Comparison of ENCODE assay signal across 23 cellular contexts in the genomic region with DNA sequence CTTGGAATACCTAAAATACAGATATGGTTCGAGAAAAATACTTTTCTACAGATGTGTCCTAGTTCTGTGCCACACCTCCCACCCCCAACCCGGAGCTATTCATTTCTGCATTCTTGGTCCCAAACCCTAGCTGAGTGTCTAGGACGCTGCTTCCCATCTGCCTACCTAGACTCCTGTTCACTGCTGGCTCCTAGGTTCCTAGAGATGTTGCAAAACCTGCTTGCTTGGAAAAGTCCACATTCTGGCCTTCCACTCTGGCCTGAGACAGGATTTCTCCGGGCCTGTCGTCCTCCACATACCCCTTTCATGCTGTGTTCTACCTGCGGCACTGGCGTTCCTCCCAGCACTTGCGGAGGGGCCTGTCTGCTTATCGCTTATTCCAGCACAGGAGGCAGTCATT.
DNase-seq lines count a peak whose midpoint lies in the region; TF ChIP-seq lines count a peak whose summit lies in the region.
"Had no signal": no experiment of that assay in that cellular context is flagged by ENCODE, and none has a peak within 500 bp of the region (broad histone marks: within the 10 kb centered on the region; RNA-seq: fewer than 3 reads in every experiment).

No MANE protein-coding gene starts in this region.

- H3K56ac ChIP-seq in H9 (ENCODE audit: insufficient read length, low read depth, low read length) = no peak overlapping the region

- CTCF ChIA-PET in PC-9 (lab: Charles Lee) = no interaction called here

- H3K36me3 ChIP-seq in esophagus muscularis mucosa (no peaks in the 10 kb centered on the region), neuronal stem cell (replicated peaks in 1 of 2; ENCODE audit: control insufficient read depth in 2 of 2, insufficient read depth in 2 of 2, low read length in 2 of 2) (no peaks in the 10 kb centered on the region), PC-9 (ENCODE audit: low read depth) (no peaks in the 10 kb centered on the region)
- H3K36me3 ChIP-seq: BE2C, BLaER1 had no signal

- H3K23ac ChIP-seq in neuronal stem cell (ENCODE audit: low read depth, low read length, poor library complexity) = no peak overlapping the region
- no peak overlapping the region for H3K23ac ChIP-seq in H9 (ENCODE audit: insufficient read length, low read depth, low read length)

- POLR2A ChIA-PET in PC-9 (lab: Charles Lee; ENCODE audit: unreplicated experiment) = no interaction called here

- H3K9ac ChIP-seq in neuronal stem cell (ENCODE audit: low read depth, low read length, poor library complexity) (no peak overlapping the region), H9 (ENCODE audit: extremely low read depth, insufficient read length, low read length) (no peak overlapping the region)
- H3K9ac ChIP-seq: BLaER1 had no signal

- H3K4ac ChIP-seq in neuronal stem cell (ENCODE audit: low read length) (no peak overlapping the region), H9 (ENCODE audit: low read depth, low read length) (no peak overlapping the region)

- H2BK20ac ChIP-seq in H9 (ENCODE audit: low read depth, low read length, poor library complexity, severe bottlenecking) = no peak overlapping the region

- no peak overlapping the region for H4K5ac ChIP-seq in H9 (ENCODE audit: insufficient read length, low read depth, low read length)

- no peak overlapping the region; a peak in 1 of 7 replicates for H3K27ac Mint-ChIP-seq in H9
- H3K27ac Mint-ChIP-seq in glutamatergic neuron (ENCODE audit: unreplicated experiment) = no peak overlapping the region
- H3K27ac Mint-ChIP-seq: CD14-positive monocyte; CD4-positive, alpha-beta memory T cell; CD4-positive, CD25-positive, alpha-beta regulatory T cell; CD8-positive, alpha-beta memory T cell had no signal

- H3K4me1 Mint-ChIP-seq in H9 (peaks cover 15% of the 10 kb centered on the region in 2 experiments), glutamatergic neuron (ENCODE audit: low read depth, unreplicated experiment) (no peaks in the 10 kb centered on the region)
- H3K4me1 Mint-ChIP-seq: CD14-positive monocyte; CD4-positive, alpha-beta memory T cell; CD4-positive, CD25-positive, alpha-beta regulatory T cell; CD8-positive, alpha-beta memory T cell had no signal

- no peak overlapping the region for H3T11ph ChIP-seq in H9 (ENCODE audit: low read length)

- H3K9me3 ChIP-seq in esophagus muscularis mucosa (peaks cover 0 to 9% (median 0%) of the 10 kb centered on the region in 4 donors), neuronal stem cell (replicated peaks in 1 of 2; ENCODE audit: control insufficient read depth in 2 of 2, insufficient read depth in 1 of 2, low read depth in 1 of 2, low read length in 2 of 2) (peaks cover 0 to 2% of the 10 kb centered on the region in 2 donors), PC-9 (ENCODE audit: insufficient read depth, low read depth) (no peaks in the 10 kb centered on the region), H9 (ENCODE audit: control insufficient read depth, low read depth, low read length) (no peaks in the 10 kb centered on the region)
- H3K9me3 ChIP-seq: BE2C, BLaER1 had no signal

- TF ChIP-seq EP300 in esophagus muscularis mucosa (IDR thresholded peaks at IDR 0.05) = no peak

- H2BK15ac ChIP-seq in neuronal stem cell (ENCODE audit: low read length) (no peak overlapping the region), H9 (ENCODE audit: low read depth, low read length) (no peak overlapping the region)

- H3K36me3 Mint-ChIP-seq in H9 (ENCODE audit: insufficient read depth in 1 of 3, low read depth in 3 of 3) (0 out of 7 replicates have a peak, but pooled peaks cover 0 to 9% (median 0%) of the 10 kb centered on the region in 3 experiments), glutamatergic neuron (ENCODE audit: unreplicated experiment) (no peaks in the 10 kb centered on the region)
- H3K36me3 Mint-ChIP-seq: CD14-positive monocyte; CD4-positive, alpha-beta memory T cell; CD4-positive, CD25-positive, alpha-beta regulatory T cell; CD8-positive, alpha-beta memory T cell had no signal

- H3K4me3 ChIP-seq in coronary artery (no peak overlapping the region), esophagus muscularis mucosa (no peak overlapping the region), neuronal stem cell (ENCODE audit: low read length in 2 of 2) (no peak overlapping the region), PC-9 (no peak overlapping the region)
- H3K4me3 ChIP-seq: BLaER1 had no signal

- H2BK12ac ChIP-seq in neuronal stem cell (ENCODE audit: low read length) (no peak overlapping the region), H9 (ENCODE audit: insufficient read length, low read depth, low read length) (no peak overlapping the region)

- peak overlapping the region; percentile 7 for H3K27ac ChIP-seq in angular gyrus (ENCODE audit: low read depth, low read length)
- no peak overlapping the region for H3K27ac ChIP-seq in coronary artery
- H3K27ac ChIP-seq in esophagus muscularis mucosa (replicated peaks in 1 of 4) = no peak overlapping the region
- H3K27ac ChIP-seq in neuronal stem cell (replicated peaks; ENCODE audit: low read length) = no peak overlapping the region
- H3K27ac ChIP-seq in PC-9 = no peak overlapping the region
- no peak overlapping the region for H3K27ac ChIP-seq in H9 (ENCODE audit: insufficient read length, low read depth, low read length)
- H3K27ac ChIP-seq: BLaER1 had no signal

- peaks cover 0 to 12% of the 10 kb centered on the region in 2 experiments; a peak in 3 of 5 replicates for H3K9me3 Mint-ChIP-seq in H9
- H3K9me3 Mint-ChIP-seq in glutamatergic neuron (ENCODE audit: unreplicated experiment) = no peaks in the 10 kb centered on the region

- H3K79me1 ChIP-seq in neuronal stem cell (ENCODE audit: low read depth, low read length) (no peaks in the 10 kb centered on the region), H9 (ENCODE audit: insufficient read depth, low read depth, low read length, poor library complexity, severe bottlenecking) (no peaks in the 10 kb centered on the region)

- no peak overlapping the region for H2BK5ac ChIP-seq in neuronal stem cell (ENCODE audit: low read length)
- no peak overlapping the region for H2BK5ac ChIP-seq in H9 (ENCODE audit: insufficient read length, low read length)

- H3K4me1 ChIP-seq in esophagus muscularis mucosa (peaks cover 0 to 3% (median 0%) of the 10 kb centered on the region in 4 donors), neuronal stem cell (ENCODE audit: control insufficient read depth in 2 of 2, insufficient read depth in 1 of 2, low read depth in 1 of 2, low read length in 2 of 2) (no peaks in the 10 kb centered on the region), PC-9 (replicated peaks; ENCODE audit: insufficient read depth) (no peaks in the 10 kb centered on the region), H9 (ENCODE audit: insufficient read depth, low read length) (no peaks in the 10 kb centered on the region)
- H3K4me1 ChIP-seq: BE2C, BLaER1 had no signal

- H4K8ac ChIP-seq in neuronal stem cell (ENCODE audit: low read depth, low read length) (no peak overlapping the region), H9 (replicated peaks; ENCODE audit: insufficient read length, low read depth, low read length) (no peak overlapping the region)

- no peaks in the 10 kb centered on the region for H3K79me2 ChIP-seq in PC-9 (ENCODE audit: low read depth)
- H3K79me2 ChIP-seq in H9 (ENCODE audit: insufficient read depth, low read length) = no peaks in the 10 kb centered on the region

- H2AK5ac ChIP-seq in neuronal stem cell (ENCODE audit: low read depth, low read length) = no peak overlapping the region
- H2AK5ac ChIP-seq in H9 (ENCODE audit: insufficient read length, low read length) = no peak overlapping the region

- H3F3A ChIP-seq in PC-9 (ENCODE audit: insufficient read depth, low read depth) = no peaks in the 10 kb centered on the region

- no peak for TF ChIP-seq CTCF in coronary artery (IDR thresholded peaks at IDR 0.05)
- no peak for TF ChIP-seq CTCF in esophagus muscularis mucosa (IDR thresholded peaks at IDR 0.05)
- TF ChIP-seq CTCF in PC-9 (conservative IDR thresholded peaks at IDR 0.05) = no peak
- TF ChIP-seq CTCF in H9 (conservative IDR thresholded peaks at IDR 0.05) = no peak
- no peak for TF ChIP-seq CTCF in glutamatergic neuron (IDR thresholded peaks at IDR 0.05; ENCODE audit: partially characterized antibody, unreplicated experiment)

- no peaks in the 10 kb centered on the region for H3K9me2 ChIP-seq in PC-9 (ENCODE audit: insufficient read depth)

- H2BK120ac ChIP-seq in neuronal stem cell (ENCODE audit: low read depth, low read length) = no peak overlapping the region
- H2BK120ac ChIP-seq in H9 (ENCODE audit: low read depth, low read length, poor library complexity, severe bottlenecking) = no peak overlapping the region

- H3K27me3 Mint-ChIP-seq in H9 (ENCODE audit: low read depth) (no peaks in the 10 kb centered on the region), glutamatergic neuron (ENCODE audit: unreplicated experiment) (peaks cover 1% of the 10 kb centered on the region)

- intact Hi-C loops in esophagus muscularis mucosa (cut with DNase I) (no loop called here), PC-9 (cut with micrococcal nuclease; ENCODE audit: unreplicated experiment) (no loop called here)

- no peak overlapping the region for H3K14ac ChIP-seq in neuronal stem cell (ENCODE audit: low read length)
- H3K14ac ChIP-seq in H9 (ENCODE audit: insufficient read depth, low read length) = no peak overlapping the region

- H3K18ac ChIP-seq in neuronal stem cell (ENCODE audit: low read length) = peak overlapping the region; percentile 1
- no peak overlapping the region for H3K18ac ChIP-seq in H9 (ENCODE audit: insufficient read length, low read depth, low read length)

- no peak overlapping the region for H3K4me3 Mint-ChIP-seq in H9
- H3K4me3 Mint-ChIP-seq in glutamatergic neuron (ENCODE audit: unreplicated experiment) = no peak overlapping the region
- H3K4me3 Mint-ChIP-seq: CD14-positive monocyte; CD4-positive, alpha-beta memory T cell; CD4-positive, CD25-positive, alpha-beta regulatory T cell; CD8-positive, alpha-beta memory T cell had no signal

- H4K20me1 ChIP-seq in PC-9 (ENCODE audit: insufficient read depth) (no peaks in the 10 kb centered on the region), H9 (ENCODE audit: control insufficient read depth, insufficient read depth, insufficient read length) (no peaks in the 10 kb centered on the region)
- H4K20me1 ChIP-seq: BLaER1 had no signal

- peak; percentile 43 for DNase-seq in coronary artery (ENCODE audit: low spot score)
- DNase-seq in esophagus muscularis mucosa (ENCODE audit: extremely low spot score) = peak; percentile 86
- DNase-seq in neuronal stem cell (ENCODE audit: low spot score) = no peak
- DNase-seq in PC-9 = no peak
- DNase-seq in DMS79 (lab: John Stamatoyannopoulos, UW) = no peak
- DNase-seq in H9 = no peak
- no peak for DNase-seq in glutamatergic neuron
- DNase-seq: 8988T; ACHN; BE2C; C1 segment of cervical spinal cord; CD4-positive, alpha-beta memory T cell; CD4-positive, CD25-positive, alpha-beta regulatory T cell; CD8-positive, alpha-beta memory T cell; COR-L47; DMS 273 treated with DMSO at 0.1 percent for 48 hours; DMS153; DMS53; DMS79 treated with DMSO at 0.1 percent for 48 hours; GF-D8 had no signal

- H3K4me2 ChIP-seq in neuronal stem cell (ENCODE audit: insufficient read depth, low read length, poor library complexity, severe bottlenecking) = no peak overlapping the region
- H3K4me2 ChIP-seq in PC-9 = no peak overlapping the region
- no peak overlapping the region for H3K4me2 ChIP-seq in H9 (ENCODE audit: insufficient read depth, insufficient read length, low read length)
- H3K4me2 ChIP-seq: BLaER1 had no signal

- no peaks in the 10 kb centered on the region for H3K23me2 ChIP-seq in H9 (ENCODE audit: insufficient read length, low read depth, low read length, poor library complexity, severe bottlenecking)

- WGBS in esophagus muscularis mucosa = 84% methylated on average over 9 of the region's 9 CpGs
- WGBS in neuronal stem cell (ENCODE audit: extremely low coverage in 2 of 2, insufficient read length in 2 of 2, insufficient replicate concordance in 1 of 2), 2 donors = no CpG with 5 or more reads among the region's 9 CpGs
- no CpG with 5 or more reads among the region's 9 CpGs for WGBS in H9 (ENCODE audit: extremely low coverage, insufficient read length, low lambda C conversion rate)

- H2AFZ ChIP-seq in neuronal stem cell (ENCODE audit: low read length) (no peak overlapping the region), PC-9 (no peak overlapping the region), H9 (ENCODE audit: low read length) (no peak overlapping the region)

- BruUV-seq in PC-9 (replicated peaks; lab: Mats Ljungman, UMichigan) = no TSS peak

- H4K91ac ChIP-seq in neuronal stem cell (ENCODE audit: low read depth, low read length, poor library complexity) (no peak overlapping the region), H9 (ENCODE audit: insufficient read length, low read depth, low read length) (no peak overlapping the region)

- TF ChIP-seq POLR2A in esophagus muscularis mucosa (IDR thresholded peaks at IDR 0.05; ENCODE audit: low read depth) = no peak

- no peaks in the 10 kb centered on the region for H3K27me3 ChIP-seq in esophagus muscularis mucosa
- H3K27me3 ChIP-seq in neuronal stem cell (ENCODE audit: control insufficient read depth in 3 of 3, insufficient read depth in 3 of 3, low read depth in 1 of 3, low read length in 3 of 3) = no peaks in the 10 kb centered on the region
- H3K27me3 ChIP-seq in PC-9 (ENCODE audit: insufficient read depth, low read depth) = peaks cover 42% of the 10 kb centered on the region
- H3K27me3 ChIP-seq in H9 (ENCODE audit: insufficient read depth, low read length) = no peaks in the 10 kb centered on the region
- H3K27me3 ChIP-seq: BLaER1 had no signal

Comparison
In these comparisons a context has a peak if more than half of its experiments do, and no peak if none do; other contexts are left out.
1. DNase-seq: peak in coronary artery (single experiment) and esophagus muscularis mucosa (single experiment); none in neuronal stem cell (single experiment), PC-9 (0 of 2), DMS79 (single experiment), H9 (single experiment) and glutamatergic neuron (single experiment).